Comparison of ENCODE assay signal across 20 cellular contexts in the genomic region with DNA sequence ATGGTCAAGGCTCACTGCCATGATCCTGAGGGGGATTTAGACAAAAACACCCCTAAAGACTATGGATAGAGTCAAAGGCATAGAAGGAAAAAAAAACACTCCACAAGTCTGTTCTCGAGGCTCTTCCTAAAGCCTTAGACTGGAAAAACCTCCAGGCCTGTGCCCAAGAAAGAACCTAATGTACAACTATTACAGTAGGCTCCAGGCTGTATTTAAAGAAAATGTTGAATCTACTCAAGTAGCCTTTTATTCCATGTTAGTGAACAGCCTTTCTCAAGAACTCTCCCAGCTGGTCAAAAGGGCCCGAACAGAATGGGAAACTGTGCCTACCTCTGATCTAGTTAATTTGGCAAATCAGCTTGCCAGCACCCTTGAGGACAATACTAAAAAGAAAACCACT.
DNase-seq lines count a peak whose midpoint lies in the region; ATAC-seq and TF ChIP-seq lines count a peak whose summit lies in the region.
"Had no signal": no experiment of that assay in that cellular context is flagged by ENCODE, and none has a peak within 500 bp of the region (broad histone marks: within the 10 kb centered on the region; RNA-seq: fewer than 3 reads in every experiment).

No MANE protein-coding gene starts in this region.

- no peaks in the 10 kb centered on the region for H3K9me3 ChIP-seq in DND-41 (ENCODE audit: insufficient read depth, low read length, severe bottlenecking)
- H3K9me3 ChIP-seq in WERI-Rb-1 (ENCODE audit: severe bottlenecking): no peaks in the 10 kb centered on the region

- H3K27me3 Mint-ChIP-seq in activated naive CD4-positive, alpha-beta T cell treated with anti-CD3 and anti-CD28 coated beads, Interleukin-2, amount 10 ng/mL, durations not matched to agents 7 days and 5 days: no peaks in the 10 kb centered on the region
- no peaks in the 10 kb centered on the region for H3K27me3 Mint-ChIP-seq in activated naive CD8-positive, alpha-beta T cell treated with anti-CD3 and anti-CD28 coated beads, Interleukin-2, amount 50 U/mL, for 24 hours

- H3K4me1 ChIP-seq in DND-41 (ENCODE audit: insufficient read depth, low read length): peaks cover 54% of the 10 kb centered on the region

- no peaks in the 10 kb centered on the region for H3K9me3 Mint-ChIP-seq in activated naive CD4-positive, alpha-beta T cell treated with anti-CD3 and anti-CD28 coated beads, Interleukin-2, amount 10 ng/mL, durations not matched to agents 7 days and 5 days
- H3K9me3 Mint-ChIP-seq in activated naive CD8-positive, alpha-beta T cell treated with anti-CD3 and anti-CD28 coated beads, Interleukin-2, amount 50 U/mL, for 24 hours: no peaks in the 10 kb centered on the region

- H3K27ac Mint-ChIP-seq in activated naive CD4-positive, alpha-beta T cell treated with anti-CD3 and anti-CD28 coated beads, Interleukin-2, amount 10 ng/mL, durations not matched to agents 7 days and 5 days: peak overlapping the region; percentile 52
- H3K27ac Mint-ChIP-seq in activated naive CD8-positive, alpha-beta T cell treated with anti-CD3 and anti-CD28 coated beads, Interleukin-2, amount 50 U/mL, for 24 hours: peak overlapping the region; percentile 44

- no peaks in the 10 kb centered on the region for H4K20me1 ChIP-seq in DND-41 (ENCODE audit: insufficient read depth, low read length)

- H3K27me3 ChIP-seq in DND-41 (ENCODE audit: insufficient read depth, low read length, poor library complexity): no peaks in the 10 kb centered on the region
- H3K27me3 ChIP-seq in WERI-Rb-1 (ENCODE audit: insufficient read depth, low read depth, severe bottlenecking): no peaks in the 10 kb centered on the region

- H3K4me3 ChIP-seq in DND-41 (ENCODE audit: low read depth in 1 of 2, low read length in 2 of 2) (no peak overlapping the region), WERI-Rb-1 (ENCODE audit: low read depth, low read length) (no peak overlapping the region)
- H3K4me3 ChIP-seq: K562 had no signal

- peaks cover 15% of the 10 kb centered on the region for H3K36me3 Mint-ChIP-seq in activated naive CD4-positive, alpha-beta T cell treated with anti-CD3 and anti-CD28 coated beads, Interleukin-2, amount 10 ng/mL, durations not matched to agents 7 days and 5 days
- peaks cover 5% of the 10 kb centered on the region for H3K36me3 Mint-ChIP-seq in activated naive CD8-positive, alpha-beta T cell treated with anti-CD3 and anti-CD28 coated beads, Interleukin-2, amount 50 U/mL, for 24 hours (ENCODE audit: low read depth)
- H3K36me3 Mint-ChIP-seq: CD14-positive monocyte had no signal

- H3K79me2 ChIP-seq in DND-41 (ENCODE audit: insufficient read depth, low read length): peaks cover 98% of the 10 kb centered on the region

- H3K4me3 Mint-ChIP-seq in activated naive CD4-positive, alpha-beta T cell treated with anti-CD3 and anti-CD28 coated beads, Interleukin-2, amount 10 ng/mL, durations not matched to agents 7 days and 5 days: no peak overlapping the region
- no peak overlapping the region for H3K4me3 Mint-ChIP-seq in activated naive CD8-positive, alpha-beta T cell treated with anti-CD3 and anti-CD28 coated beads, Interleukin-2, amount 50 U/mL, for 24 hours
- H3K4me3 Mint-ChIP-seq: CD14-positive monocyte had no signal

- ATAC-seq in DND-41 (ENCODE audit: insufficient read depth, low read depth): no peak
- no peak for ATAC-seq in activated naive CD8-positive, alpha-beta T cell treated with anti-CD3 and anti-CD28 coated beads, Interleukin-2, amount 50 U/mL, for 24 hours
- no peak for ATAC-seq in HG03025 (IDR thresholded peaks at IDR 0.05; ENCODE audit: low FRiP score, unreplicated experiment)
- ATAC-seq: K562 had no signal

- H3K4me2 ChIP-seq in DND-41 (ENCODE audit: insufficient read depth, low read length): no peak overlapping the region

- CTCF ChIA-PET in activated naive CD4-positive, alpha-beta T cell treated with anti-CD3 and anti-CD28 coated beads, Interleukin-2, amount 10 ng/mL, durations not matched to agents 7 days and 5 days (lab: Charles Lee): interaction anchor here (1.2 to 1.3 kb wide), 2 partner anchors 9 to 12 kb away, joined by 3 to 4 read pairs; no protein-coding TSS in a partner anchor

- H3K27ac ChIP-seq in DND-41 (ENCODE audit: low read length) (peak overlapping the region; percentile 33; the same call in 1 of the 2 replicates), WERI-Rb-1 (no peak overlapping the region)

- H3K4me1 Mint-ChIP-seq in activated naive CD4-positive, alpha-beta T cell treated with anti-CD3 and anti-CD28 coated beads, Interleukin-2, amount 10 ng/mL, durations not matched to agents 7 days and 5 days: peaks cover 43% of the 10 kb centered on the region
- peaks cover 54% of the 10 kb centered on the region for H3K4me1 Mint-ChIP-seq in activated naive CD8-positive, alpha-beta T cell treated with anti-CD3 and anti-CD28 coated beads, Interleukin-2, amount 50 U/mL, for 24 hours

- H3K36me3 ChIP-seq in DND-41 (ENCODE audit: insufficient read depth, low read length): no peaks in the 10 kb centered on the region
- H3K36me3 ChIP-seq in WERI-Rb-1: no peaks in the 10 kb centered on the region

- H2AFZ ChIP-seq in DND-41 (ENCODE audit: low read depth, low read length): no peak overlapping the region

- no peak for TF ChIP-seq CTCF in DND-41 (IDR thresholded peaks at IDR 0.05; ENCODE audit: borderline replicate concordance, extremely low read depth, low read length, poor library complexity, severe bottlenecking)
- no peak for TF ChIP-seq CTCF in WERI-Rb-1 (IDR thresholded peaks at IDR 0.05; ENCODE audit: low read depth, low read length)

- no peak overlapping the region for H3K9ac ChIP-seq in DND-41 (ENCODE audit: low read depth, low read length)

- DNase-seq in activated naive CD4-positive, alpha-beta T cell treated with anti-CD3 and anti-CD28 coated beads, Interleukin-2, amount 10 ng/mL, durations not matched to agents 7 days and 5 days: no peak
- DNase-seq in activated naive CD4-positive, alpha-beta T cell (lab: John Stamatoyannopoulos, UW): no peak
- DNase-seq in DND-41 (no peak), WERI-Rb-1 (no peak)
- no peak for DNase-seq in activated naive CD8-positive, alpha-beta T cell treated with anti-CD3 and anti-CD28 coated beads, Interleukin-2, amount 50 U/mL, for 24 hours
- DNase-seq in stimulated activated CD4-positive, alpha-beta T cell treated with anti-CD3 and anti-CD28 coated beads, Interleukin-2, amount 100 ng/mL, for 24 hours: no peak
- DNase-seq: Calu3, DMS79 treated with DMSO at 0.1 percent for 48 hours, H7, MV-4-11, NCI-H1105, NCI-H1436 treated with DMSO at 0.1 percent for 48 hours, NCI-H187 treated with DMSO at 0.1 percent for 48 hours, NCI-H2171 treated with DMSO at 0.1 percent for 48 hours, NCI-H526, Right ventricle myocardium superior, RPMI8226 had no signal
